ENCODE assay signal across 24 cellular contexts in genomic region chr20:20371681-20372080, GRCh38. TPM values are rescaled to one million over a fixed set of nuclear protein-coding genes. Genes with fewer than 3 reads are reported as not detected.
DNase-seq lines count a peak whose midpoint lies in the region; ATAC-seq, FAIRE-seq and TF ChIP-seq lines count a peak whose summit lies in the region.
"Had no signal": no experiment of that assay in that cellular context is flagged by ENCODE, and none has a peak within 500 bp of the region (broad histone marks: within the 10 kb centered on the region; RNA-seq: fewer than 3 reads in every experiment).

No MANE protein-coding gene starts in this region.

- DNase-seq in NCI-H82 (lab: John Stamatoyannopoulos, UW) (peak; percentile 24), NCI-H82 treated with DMSO at 0.1 percent for 48 hours (lab: John Stamatoyannopoulos, UW; ENCODE audit: unreplicated experiment) (no peak), H7 (peak; percentile 70), WTC11 (ENCODE audit: low spot score) (no peak), GM19239 (ENCODE audit: insufficient read length, low spot score) (no peak), gastrocnemius medialis (no peak)
- no peak for DNase-seq in activated CD8-positive, alpha-beta T cell treated with anti-CD3 and anti-CD28 coated beads for 36 hours
- DNase-seq: activated naive CD4-positive, alpha-beta T cell treated with Interleukin-2 at 50 U/mL for 16 hours; amygdala; CD8-positive, alpha-beta memory T cell; dermis blood vessel endothelial cell; GF-D8; immature natural killer cell; mesenchymal stem cell; NCI-H526 treated with DMSO at 0.1 percent for 48 hours; OCI-M1 had no signal

- H3K4me1 Mint-ChIP-seq in WTC11 = peaks cover 40% of the 10 kb centered on the region
- peaks cover 8% of the 10 kb centered on the region for H3K4me1 Mint-ChIP-seq in activated CD8-positive, alpha-beta T cell treated with anti-CD3 and anti-CD28 coated beads for 36 hours (ENCODE audit: low read depth)

- H3K9me3 Mint-ChIP-seq in WTC11 = peaks cover 3% of the 10 kb centered on the region; the same call in 1 of the 2 replicates
- no peaks in the 10 kb centered on the region for H3K9me3 Mint-ChIP-seq in activated CD8-positive, alpha-beta T cell treated with anti-CD3 and anti-CD28 coated beads for 36 hours
- H3K9me3 Mint-ChIP-seq: CD8-positive, alpha-beta memory T cell had no signal

- H3K27me3 Mint-ChIP-seq in WTC11 (ENCODE audit: low read depth) = peaks cover 73% of the 10 kb centered on the region
- H3K27me3 Mint-ChIP-seq in activated CD8-positive, alpha-beta T cell treated with anti-CD3 and anti-CD28 coated beads for 36 hours = peaks cover 60% of the 10 kb centered on the region

- no peak overlapping the region for H3K27ac ChIP-seq in iPS-18a (ENCODE audit: low read length)
- H3K27ac ChIP-seq in gastrocnemius medialis = no peak overlapping the region

- H3K4me3 Mint-ChIP-seq in WTC11 = peak overlapping the region; percentile 57
- H3K4me3 Mint-ChIP-seq in activated CD8-positive, alpha-beta T cell treated with anti-CD3 and anti-CD28 coated beads for 36 hours = no peak overlapping the region
- H3K4me3 Mint-ChIP-seq: CD8-positive, alpha-beta memory T cell had no signal

- H3K36me3 Mint-ChIP-seq in WTC11 = no peaks in the 10 kb centered on the region
- no peaks in the 10 kb centered on the region for H3K36me3 Mint-ChIP-seq in activated CD8-positive, alpha-beta T cell treated with anti-CD3 and anti-CD28 coated beads for 36 hours (ENCODE audit: low read depth)
- H3K36me3 Mint-ChIP-seq: CD8-positive, alpha-beta memory T cell had no signal

- H3K36me3 ChIP-seq in H7 (replicated peaks; ENCODE audit: control insufficient read depth, insufficient read depth, low read length) (no peaks in the 10 kb centered on the region), iPS-18a (ENCODE audit: control insufficient read depth, low read depth, low read length) (no peaks in the 10 kb centered on the region), gastrocnemius medialis (no peaks in the 10 kb centered on the region)

- intact Hi-C loops in gastrocnemius medialis (cut with DNase I; ENCODE audit: low total_unique reads) = no loop called here
- intact Hi-C loops in activated CD8-positive, alpha-beta T cell treated with anti-CD3 and anti-CD28 coated beads for 36 hours (cut with micrococcal nuclease) = no loop called here

- H3K27me3 ChIP-seq in H7 (ENCODE audit: control insufficient read depth, insufficient read depth, low read length) = peaks cover 53% of the 10 kb centered on the region
- peaks cover 79% of the 10 kb centered on the region for H3K27me3 ChIP-seq in iPS-18a (ENCODE audit: control insufficient read depth, insufficient read depth, low read length)
- peaks cover 35 to 42% (median 41%) of the 10 kb centered on the region in 3 donors for H3K27me3 ChIP-seq in gastrocnemius medialis

- ATAC-seq in WTC11 (peak; percentile 14), gastrocnemius medialis (no peak)
- ATAC-seq in activated CD8-positive, alpha-beta T cell treated with anti-CD3 and anti-CD28 coated beads for 36 hours = no peak
- ATAC-seq: left lobe of liver had no signal

- CTCF ChIA-PET in WTC11 (lab: Charles Lee) = interaction anchor here (0.9 to 3.4 kb wide), 6 partner anchors 9 to 223 kb away, joined by 3 to 23 read pairs (median 4); no protein-coding TSS in a partner anchor
- CTCF ChIA-PET in activated CD8-positive, alpha-beta T cell treated with anti-CD3 and anti-CD28 coated beads for 36 hours (lab: Charles Lee) = interaction anchor here (1.2 kb wide), 1 partner anchor 11 kb away, joined by 4 read pairs; no protein-coding TSS in a partner anchor

- H3K9ac ChIP-seq in iPS-18a (ENCODE audit: low read length) = peak overlapping the region; percentile 29

- TF ChIP-seq CTCF in WTC11 (IDR thresholded peaks at IDR 0.05) (no peak), gastrocnemius medialis (IDR thresholded peaks at IDR 0.05 in 4 of 5, conservative IDR thresholded peaks at IDR 0.05 in 1 of 5) (no peak)
- TF ChIP-seq CTCF in activated CD8-positive, alpha-beta T cell treated with anti-CD3 and anti-CD28 coated beads for 36 hours (IDR thresholded peaks at IDR 0.05) = no peak

- peak overlapping the region; percentile 94 for H3K27ac Mint-ChIP-seq in WTC11
- H3K27ac Mint-ChIP-seq in activated CD8-positive, alpha-beta T cell treated with anti-CD3 and anti-CD28 coated beads for 36 hours = no peak overlapping the region
- H3K27ac Mint-ChIP-seq: CD8-positive, alpha-beta memory T cell; immature natural killer cell had no signal

- TF ChIP-seq POLR2A in gastrocnemius medialis (IDR thresholded peaks at IDR 0.05) = no peak

- in situ Hi-C loops in gastrocnemius medialis (cut with MboI; ENCODE audit: low sequenced_read_pairs in 4 of 4) = no loop called here

- H3K9me3 ChIP-seq in iPS-18a (ENCODE audit: control insufficient read depth, low read depth, low read length) = no peaks in the 10 kb centered on the region
- H3K9me3 ChIP-seq in gastrocnemius medialis = no peaks in the 10 kb centered on the region

- H3K4me1 ChIP-seq in iPS-18a (ENCODE audit: control insufficient read depth, low read depth, low read length) (peaks cover 32% of the 10 kb centered on the region), gastrocnemius medialis (peaks cover 3 to 8% of the 10 kb centered on the region in 2 donors)

- POLR2A ChIA-PET in WTC11 (lab: Charles Lee) = interaction anchor here (0.7 kb wide), 1 partner anchor 182 kb away, joined by 3 read pairs; no protein-coding TSS in a partner anchor
- POLR2A ChIA-PET in activated CD8-positive, alpha-beta T cell treated with anti-CD3 and anti-CD28 coated beads for 36 hours (lab: Charles Lee) = no interaction called here

- no peak overlapping the region for H3K4me3 ChIP-seq in H7 (ENCODE audit: insufficient read depth, low read depth, low read length)
- H3K4me3 ChIP-seq in iPS-18a (ENCODE audit: low read length) = peak overlapping the region; percentile 39
- H3K4me3 ChIP-seq in gastrocnemius medialis = no peak overlapping the region
- H3K4me3 ChIP-seq: smooth muscle cell had no signal

- FAIRE-seq in GM19239 (lab: Jason Lieb, UNC) = no peak
- FAIRE-seq: urothelium cell line had no signal

TF ChIP-seq in WTC11, 78 proteins besides CTCF, POLR2A, EP300 and RAD21:
- TF ChIP-seq NR2C2 (CRISPR knock-in tag; IDR thresholded peaks at IDR 0.05) (no peak), SMAD4 (CRISPR knock-in tag; IDR thresholded peaks at IDR 0.05) (no peak), SOX15 (CRISPR knock-in tag; IDR thresholded peaks at IDR 0.05) (no peak), ZNF396 (CRISPR knock-in tag; IDR thresholded peaks at IDR 0.05; ENCODE audit: borderline replicate concordance) (no peak), ZNF138 (CRISPR knock-in tag; conservative IDR thresholded peaks at IDR 0.05) (no peak), ZBTB43 (CRISPR knock-in tag; IDR thresholded peaks at IDR 0.05) (no peak), NR3C1 (CRISPR knock-in tag; conservative IDR thresholded peaks at IDR 0.05; ENCODE audit: low read depth) (no peak), SP1 (CRISPR knock-in tag; conservative IDR thresholded peaks at IDR 0.05) (no peak), ELF4 (CRISPR knock-in tag; IDR thresholded peaks at IDR 0.05; ENCODE audit: low read depth) (no peak), MXD4 (CRISPR knock-in tag; IDR thresholded peaks at IDR 0.05; ENCODE audit: borderline replicate concordance) (no peak), PRRX2 (CRISPR knock-in tag; IDR thresholded peaks at IDR 0.05) (no peak), AFF4 (CRISPR knock-in tag; IDR thresholded peaks at IDR 0.05; ENCODE audit: borderline replicate concordance) (no peak), ETV6 (CRISPR knock-in tag; IDR thresholded peaks at IDR 0.05) (no peak)
TF ChIP-seq in WTC11: peak in this region for 0.

RNA-seq across cellular contexts. Expression of gene INSM1, which starts 3.8 kb away (rescaled TPM):
- 0.59 and 0.78 TPM in 2 replicates for total RNA-seq in H7 (2014; rRNA removed; shearing (Covaris generic))
- total RNA-seq in WTC11 (2021) (3.3 to 4.4 TPM (median 3.6 TPM) in 3 replicates), gastrocnemius medialis (not detected)
- under 1 TPM; 0.76 to 0.99 TPM for total RNA-seq in activated CD8-positive, alpha-beta T cell treated with anti-CD3 and anti-CD28 coated beads for 36 hours
- total RNA-seq: A172, cardiac septum, dermis blood vessel endothelial cell, HT1080, left lobe of liver, osteoblast, smooth muscle cell had no signal

Comparison
In these comparisons a context has a peak if more than half of its experiments do, and no peak if none do; other contexts are left out.
1. DNase-seq: peak in NCI-H82 (single experiment) and H7 (single experiment); none in NCI-H82 treated with DMSO at 0.1 percent for 48 hours (single experiment), WTC11 (single experiment), GM19239 (single experiment), gastrocnemius medialis (0 of 2) and activated CD8-positive, alpha-beta T cell treated with anti-CD3 and anti-CD28 coated beads for 36 hours (single experiment).